In genomic region chr6:20208687-20209378, GRCh38 we compare ENCODE assay signal across 23 cellular contexts. TPM values are rescaled to one million over a fixed set of nuclear protein-coding genes. Genes with fewer than 3 reads are reported as not detected.
DNase-seq lines count a peak whose midpoint lies in the region; ATAC-seq, FAIRE-seq and TF ChIP-seq lines count a peak whose summit lies in the region.
"Had no signal": no experiment of that assay in that cellular context is flagged by ENCODE, and none has a peak within 500 bp of the region (broad histone marks: within the 10 kb centered on the region; RNA-seq: fewer than 3 reads in every experiment).

No MANE protein-coding gene starts in this region.

- no peaks in the 10 kb centered on the region for H3K27me3 Mint-ChIP-seq in activated CD4-positive, alpha-beta T cell treated with anti-CD3 and anti-CD28 coated beads for 36 hours

- H3K4me1 ChIP-seq in Panc1 (ENCODE audit: control insufficient read depth, insufficient read depth, low read length) = peaks cover 61% of the 10 kb centered on the region
- H3K4me1 ChIP-seq in sigmoid colon = peaks cover 0 to 83% (median 62%) of the 10 kb centered on the region in 4 donors

- POLR2A ChIA-PET in activated CD4-positive, alpha-beta T cell treated with anti-CD3 and anti-CD28 coated beads for 36 hours (lab: Charles Lee) = no interaction called here
- POLR2A ChIA-PET in Panc1 (lab: Charles Lee) = interaction anchor here (0.6 kb wide), 1 partner anchor 194 kb away, joined by 5 read pairs; no protein-coding TSS in a partner anchor

- H3K27me3 ChIP-seq in Panc1 (ENCODE audit: control insufficient read depth, insufficient read depth, low read length) (no peaks in the 10 kb centered on the region), sigmoid colon (no peaks in the 10 kb centered on the region)
- H3K27me3 ChIP-seq: cardiac muscle cell had no signal

- peaks cover 71% of the 10 kb centered on the region for H3K4me1 Mint-ChIP-seq in activated CD4-positive, alpha-beta T cell treated with anti-CD3 and anti-CD28 coated beads for 36 hours

- H3K36me3 Mint-ChIP-seq in activated CD4-positive, alpha-beta T cell treated with anti-CD3 and anti-CD28 coated beads for 36 hours (ENCODE audit: low read depth) = peaks cover 5% of the 10 kb centered on the region
- H3K36me3 Mint-ChIP-seq: naive thymus-derived CD8-positive, alpha-beta T cell; stimulated activated naive B cell treated with anti-CD40 and anti-IgM and Interleukin-4, amounts not matched to agents 10 μg/mL and 1 μg/mL and 100 μg/mL, for 72 hours had no signal

- H3K9me3 Mint-ChIP-seq in activated CD4-positive, alpha-beta T cell treated with anti-CD3 and anti-CD28 coated beads for 36 hours (ENCODE audit: low read depth) = no peaks in the 10 kb centered on the region
- H3K9me3 Mint-ChIP-seq: HFFc6; stimulated activated naive B cell treated with anti-CD40 and anti-IgM and Interleukin-4, amounts not matched to agents 10 μg/mL and 1 μg/mL and 100 μg/mL, for 72 hours had no signal

- FAIRE-seq in GM19239 (lab: Jason Lieb, UNC) = no peak
- FAIRE-seq: HTR-8/SVneo had no signal

- H3K27ac Mint-ChIP-seq in activated CD4-positive, alpha-beta T cell treated with anti-CD3 and anti-CD28 coated beads for 36 hours = peak overlapping the region; percentile 49
- H3K27ac Mint-ChIP-seq: B cell; HFFc6; stimulated activated naive B cell treated with anti-CD40 and anti-IgM and Interleukin-4, amounts not matched to agents 10 μg/mL and 1 μg/mL and 100 μg/mL, for 72 hours had no signal

- H3K4me3 Mint-ChIP-seq in activated CD4-positive, alpha-beta T cell treated with anti-CD3 and anti-CD28 coated beads for 36 hours = no peak overlapping the region
- H3K4me3 Mint-ChIP-seq: B cell; HFFc6; stimulated activated naive B cell treated with anti-CD40 and anti-IgM and Interleukin-4, amounts not matched to agents 10 μg/mL and 1 μg/mL and 100 μg/mL, for 72 hours had no signal

- no peak for TF ChIP-seq EP300 in sigmoid colon (IDR thresholded peaks at IDR 0.05)

- ATAC-seq in activated CD4-positive, alpha-beta T cell treated with anti-CD3 and anti-CD28 coated beads for 36 hours = no peak
- no peak for ATAC-seq in Panc1
- ATAC-seq: naive thymus-derived CD8-positive, alpha-beta T cell; stimulated activated naive B cell treated with anti-CD40 and anti-IgM and Interleukin-4, amounts not matched to agents 10 μg/mL and 1 μg/mL and 100 μg/mL, for 72 hours had no signal

- no peak overlapping the region for H3K4me3 ChIP-seq in Panc1 (ENCODE audit: low read depth in 2 of 2, low read length in 2 of 2)
- no peak overlapping the region for H3K4me3 ChIP-seq in choroid plexus epithelial cell (ENCODE audit: low read depth, low read length)
- H3K4me3 ChIP-seq in sigmoid colon = no peak overlapping the region
- H3K4me3 ChIP-seq: cardiac muscle cell had no signal

- H3K27ac ChIP-seq in Panc1 (ENCODE audit: low read length) = peak overlapping the region; percentile 59; the same call in 1 of the 2 replicates
- H3K27ac ChIP-seq in sigmoid colon = peak overlapping the region in 3 of 4 donors; percentile 53 to 94 (median 91)
- H3K27ac ChIP-seq: cardiac muscle cell had no signal

- H3K36me3 ChIP-seq in Panc1 (ENCODE audit: control insufficient read depth, insufficient read depth, low read length) = no peaks in the 10 kb centered on the region; the same call in none of the 2 replicates
- no peaks in the 10 kb centered on the region for H3K36me3 ChIP-seq in sigmoid colon
- H3K36me3 ChIP-seq: cardiac muscle cell had no signal

- no peaks in the 10 kb centered on the region for H3K9me3 ChIP-seq in Panc1 (ENCODE audit: control insufficient read depth, insufficient read depth, low read depth, low read length)
- no peaks in the 10 kb centered on the region for H3K9me3 ChIP-seq in sigmoid colon
- H3K9me3 ChIP-seq: SK-N-SH had no signal

- CTCF ChIA-PET in activated CD4-positive, alpha-beta T cell treated with anti-CD3 and anti-CD28 coated beads for 36 hours (lab: Charles Lee) = interaction anchor here (0.7 kb wide), 1 partner anchor 712 kb away, joined by 3 read pairs; no protein-coding TSS in a partner anchor
- CTCF ChIA-PET in Panc1 (lab: Charles Lee) = no interaction called here

- WGBS in sigmoid colon, 2 donors = 79 to 89% methylated on average over 2 of the region's 2 CpGs

- no peak for TF ChIP-seq POLR2A in sigmoid colon (IDR thresholded peaks at IDR 0.05)

- intact Hi-C loops in activated CD4-positive, alpha-beta T cell treated with anti-CD3 and anti-CD28 coated beads for 36 hours (cut with DNase I, micrococcal nuclease) = no loop called here
- intact Hi-C loops in Panc1 (cut with micrococcal nuclease; ENCODE audit: unreplicated experiment) (no loop called here), sigmoid colon (cut with DNase I) (no loop called here)

- in situ Hi-C loops in Panc1 (cut with HindIII; ENCODE audit: low pct_unique_long_range_greater_than_20kb, low sequenced_read_pairs) (no loop called here), ACHN (cut with HindIII; ENCODE audit: low pct_ligation_motif_present, low pct_unique_long_range_greater_than_20kb, low sequenced_read_pairs) (no loop called here)

- BruUV-seq in Panc1 (replicated peaks; lab: Mats Ljungman, UMichigan) = TSS peak; percentile 51

- no peak for DNase-seq in activated CD4-positive, alpha-beta T cell treated with anti-CD3 and anti-CD28 coated beads for 36 hours
- no peak for DNase-seq in activated CD4-positive, alpha-beta T cell treated with anti-CD3 and anti-CD28 coated beads for 1 hour
- DNase-seq in Panc1 (ENCODE audit: low read depth, low spot score) (no peak), choroid plexus epithelial cell (ENCODE audit: low read depth) (peak; percentile 26), sigmoid colon (no peak), SW480 (ENCODE audit: low spot score) (no peak), GM19239 (ENCODE audit: insufficient read length, low spot score) (no peak), ACHN (no peak)
- DNase-seq: 8988T; activated effector memory CD4-positive, alpha-beta T cell treated with anti-CD3 and anti-CD28 coated beads, Interleukin-2, amount 50 U/mL, for 16 hours; amniotic stem cell; HFFc6; Kasumi-1; naive thymus-derived CD8-positive, alpha-beta T cell; NCI-H1417; NCI-H510A treated with DMSO at 0.1 percent for 48 hours; RPMI8226; SK-N-SH; stimulated activated naive B cell treated with anti-CD40 and anti-IgM and Interleukin-4, amounts not matched to agents 10 μg/mL and 1 μg/mL and 100 μg/mL, for 72 hours; trophoblast cell had no signal

- TF ChIP-seq CTCF in Panc1 (IDR thresholded peaks at IDR 0.05) (no peak), choroid plexus epithelial cell (conservative IDR thresholded peaks at IDR 0.05; ENCODE audit: low read depth, low read length) (no peak), sigmoid colon (IDR thresholded peaks at IDR 0.05) (no peak)

RNA-seq across cellular contexts. Expression of gene MBOAT1, which starts 3.4 kb away (rescaled TPM):
- total RNA-seq in activated CD4-positive, alpha-beta T cell treated with anti-CD3 and anti-CD28 coated beads for 36 hours = 10 to 100 TPM; 13.3 to 16.1 TPM
- 15.1 TPM for total RNA-seq in Panc1 (2021; ENCODE audit: unreplicated experiment)
- 6.3 TPM for polyA plus RNA-seq in Panc1 (2012; ENCODE audit: insufficient read length)
- 10 to 100 TPM in 3 of 4 donors, 1 to 10 TPM in 1; 6.9 to 15.6 (median 11.0) TPM for total RNA-seq in sigmoid colon
- 10 to 100 TPM in 1 of 3 donors, 1 to 10 TPM in 2; 2.4 to 16.6 (median 3.5) TPM for polyA plus RNA-seq in sigmoid colon
